In genomic region chr1:234214911-234215892, GRCh38 we compare ENCODE assay signal across 11 cellular contexts.
DNase-seq lines count a peak whose midpoint lies in the region; ATAC-seq, FAIRE-seq and TF ChIP-seq lines count a peak whose summit lies in the region.
"Had no signal": no experiment of that assay in that cellular context is flagged by ENCODE, and none has a peak within 500 bp of the region (broad histone marks: within the 10 kb centered on the region; RNA-seq: fewer than 3 reads in every experiment).

No MANE protein-coding gene starts in this region.

- ATAC-seq in WTC11: peak; percentile 70

- peaks cover 4% of the 10 kb centered on the region for H3K36me3 Mint-ChIP-seq in WTC11

- DNase-seq in NCI-H748 (lab: John Stamatoyannopoulos, UW; ENCODE audit: unreplicated experiment) (peak; percentile 52), NCI-H748 treated with DMSO at 0.1 percent for 48 hours (lab: John Stamatoyannopoulos, UW) (no peak), WTC11 (ENCODE audit: low spot score) (peak; percentile 57), iPS DF 6.9 (ENCODE audit: low read depth, low spot score) (no peak), small intestine (peak; percentile 17), MV-4-11 (lab: John Stamatoyannopoulos, UW) (no peak), retina (no peak), AG08396 (ENCODE audit: low spot score) (no peak)
- DNase-seq: effector CD4-positive, alpha-beta T cell; T1000; testis had no signal

- peak overlapping the region; percentile 85 for H3K4me3 Mint-ChIP-seq in WTC11

- peak overlapping the region; percentile 70; the same call in 1 of the 2 replicates for H3K4me3 ChIP-seq in iPS DF 6.9 (ENCODE audit: low read length)
- H3K4me3 ChIP-seq in small intestine (ENCODE audit: low read depth in 1 of 2, low read length in 2 of 2): no peak overlapping the region

- TF ChIP-seq CTCF in WTC11 (IDR thresholded peaks at IDR 0.05): no peak

- WGBS in iPS DF 6.9 (ENCODE audit: insufficient coverage, insufficient read length): no CpG with 5 or more reads among the region's 20 CpGs
- 26 to 39% (median 34%) methylated on average over 20 of the region's 20 CpGs for whole genome bisulfite sequencing in small intestine, 3 donors

- peaks cover 16% of the 10 kb centered on the region for H3K9me3 Mint-ChIP-seq in WTC11

- POLR2A ChIA-PET in WTC11 (lab: Charles Lee): interaction anchor here (0.5 to 2.6 kb wide), 3 partner anchors 11 to 95 kb away, joined by 4 to 7 read pairs (median 6); no protein-coding TSS in a partner anchor

- H3K4me1 ChIP-seq in iPS DF 6.9 (ENCODE audit: control insufficient read depth, insufficient read depth, low read length) (peaks cover 6% of the 10 kb centered on the region; the same call in 1 of the 2 replicates), small intestine (ENCODE audit: control insufficient read depth in 2 of 2, insufficient read depth in 1 of 2, low read depth in 1 of 2, low read length in 1 of 2) (no peaks in the 10 kb centered on the region)
- H3K4me1 ChIP-seq: testis had no signal

- H3K9me3 ChIP-seq in iPS DF 6.9 (ENCODE audit: control insufficient read depth, insufficient read depth, low read length) (no peaks in the 10 kb centered on the region), small intestine (ENCODE audit: control insufficient read depth, low read depth) (no peaks in the 10 kb centered on the region)
- H3K9me3 ChIP-seq: testis had no signal

- FAIRE-seq in small intestine (lab: Jason Lieb, UNC): no peak

- CTCF ChIA-PET in WTC11 (lab: Charles Lee): interaction anchor here (0.6 to 4.3 kb wide), 10 partner anchors 9 to 108 kb away, joined by 3 to 105 read pairs (median 6); no protein-coding TSS in a partner anchor

- peaks cover 11% of the 10 kb centered on the region for H3K4me1 Mint-ChIP-seq in WTC11

- H3K27me3 ChIP-seq in iPS DF 6.9 (ENCODE audit: control insufficient read depth, insufficient read depth, low read length) (no peaks in the 10 kb centered on the region; the same call in 1 of the 2 replicates), small intestine (ENCODE audit: control insufficient read depth in 2 of 2, insufficient read depth in 2 of 2, low read length in 2 of 2) (peaks cover 3 to 10% of the 10 kb centered on the region in 2 donors)
- H3K27me3 ChIP-seq: testis had no signal

- peaks cover 15% of the 10 kb centered on the region for H3K27me3 Mint-ChIP-seq in WTC11 (ENCODE audit: low read depth)

- H3K27ac Mint-ChIP-seq in WTC11: no peak overlapping the region

- no peaks in the 10 kb centered on the region for H3K36me3 ChIP-seq in iPS DF 6.9 (ENCODE audit: control insufficient read depth, insufficient read depth, low read length)
- no peaks in the 10 kb centered on the region for H3K36me3 ChIP-seq in small intestine (ENCODE audit: control insufficient read depth in 2 of 2, insufficient read depth in 2 of 2, low read length in 2 of 2)

- H3K27ac ChIP-seq in iPS DF 6.9 (ENCODE audit: low read length): no peak overlapping the region
- H3K27ac ChIP-seq in small intestine (ENCODE audit: low read depth in 1 of 2, low read length in 1 of 2): no peak overlapping the region
- H3K27ac ChIP-seq: testis had no signal

TF ChIP-seq in WTC11, 78 proteins besides CTCF, POLR2A, EP300 and RAD21:
- TF ChIP-seq FOXK1 (CRISPR knock-in tag; IDR thresholded peaks at IDR 0.05): 0 out of 2 replicates have a peak, but pooled peaks have one; percentile 34
- TF ChIP-seq ZNF396 (CRISPR knock-in tag; IDR thresholded peaks at IDR 0.05; ENCODE audit: borderline replicate concordance): no peak
- 0 out of 2 replicates have a peak, but pooled peaks have one; percentile 44 for TF ChIP-seq SP1 (CRISPR knock-in tag; conservative IDR thresholded peaks at IDR 0.05)

Comparison
In these comparisons a context has a peak if more than half of its experiments do, and no peak if none do; other contexts are left out.
1. DNase-seq: peak in NCI-H748 (single experiment), WTC11 (single experiment) and small intestine (single experiment); none in NCI-H748 treated with DMSO at 0.1 percent for 48 hours (single experiment), iPS DF 6.9 (single experiment), MV-4-11 (single experiment), retina (single experiment) and AG08396 (single experiment).